ENCODE assay signal across 12 cellular contexts in genomic region chr6:30813623-30814136, GRCh38.
DNase-seq lines count a peak whose midpoint lies in the region; ATAC-seq and TF ChIP-seq lines count a peak whose summit lies in the region.
"Had no signal": no experiment of that assay in that cellular context is flagged by ENCODE, and none has a peak within 500 bp of the region (broad histone marks: within the 10 kb centered on the region; RNA-seq: fewer than 3 reads in every experiment).

No MANE protein-coding gene starts in this region.

- DNase-seq in Daoy (ENCODE audit: low read depth), result peak; percentile 24
- no peak for DNase-seq in lung (ENCODE audit: low spot score)
- DNase-seq in NCI-H748 treated with DMSO at 0.1 percent for 48 hours (lab: John Stamatoyannopoulos, UW), result no peak
- DNase-seq: naive B cell, NCI-H2227 treated with DMSO at 0.1 percent for 48 hours had no signal

- peaks cover 13% of the 10 kb centered on the region for H3K36me3 Mint-ChIP-seq in activated naive CD8-positive, alpha-beta T cell
- H3K36me3 Mint-ChIP-seq: naive B cell had no signal

- TF ChIP-seq CTCF in 22Rv1 (IDR thresholded peaks at IDR 0.05) (no peak), lung (IDR thresholded peaks at IDR 0.05; ENCODE audit: control extremely low read depth, extremely low read depth) (no peak)

- peaks cover 9 to 13% of the 10 kb centered on the region in 2 donors for H3K4me1 ChIP-seq in lung (ENCODE audit: control insufficient read depth in 2 of 2, insufficient read depth in 2 of 2, low read length in 2 of 2)
- H3K4me1 ChIP-seq: tibial nerve had no signal

- H3K9me3 ChIP-seq in lung (ENCODE audit: control insufficient read depth in 2 of 2, insufficient read depth in 1 of 2, low read length in 1 of 2), result no peaks in the 10 kb centered on the region
- H3K9me3 ChIP-seq: SJCRH30, tibial nerve had no signal

- H3K27ac ChIP-seq in 22Rv1, result peak overlapping the region; percentile 44; the same call in 1 of the 2 replicates
- H3K27ac ChIP-seq in lung (ENCODE audit: low read depth in 1 of 2, low read length in 1 of 2), result peak overlapping the region; percentile 9 to 62

- 83 to 88% methylated on average over 9 of the region's 9 CpGs for WGBS in lung, 2 donors

- no peaks in the 10 kb centered on the region for H3K27me3 ChIP-seq in lung (ENCODE audit: control insufficient read depth, insufficient read depth)
- H3K27me3 ChIP-seq: SJCRH30, tibial nerve had no signal

- H3K4me1 Mint-ChIP-seq in activated naive CD8-positive, alpha-beta T cell (ENCODE audit: low read depth), result peaks cover 90% of the 10 kb centered on the region

- no peaks in the 10 kb centered on the region for H3K9me3 Mint-ChIP-seq in activated naive CD8-positive, alpha-beta T cell (ENCODE audit: low read depth)
- H3K9me3 Mint-ChIP-seq: naive B cell had no signal

- peak overlapping the region; percentile 100 for H3K27ac Mint-ChIP-seq in activated naive CD8-positive, alpha-beta T cell

- ATAC-seq in lung (ENCODE audit: insufficient read depth, low FRiP score), result no peak
- ATAC-seq in GM21619 (IDR thresholded peaks at IDR 0.05; ENCODE audit: unreplicated experiment), result no peak
- no peak for ATAC-seq in HG03097 (IDR thresholded peaks at IDR 0.05; ENCODE audit: low FRiP score, unreplicated experiment)
- no peak for ATAC-seq in GM21526 (IDR thresholded peaks at IDR 0.05; ENCODE audit: low FRiP score, unreplicated experiment)

- H3K36me3 ChIP-seq in lung (ENCODE audit: control insufficient read depth in 2 of 2, insufficient read depth in 2 of 2, low read length in 2 of 2), result no peaks in the 10 kb centered on the region
- H3K36me3 ChIP-seq: SJCRH30, tibial nerve had no signal

- no peaks in the 10 kb centered on the region for H3K27me3 Mint-ChIP-seq in activated naive CD8-positive, alpha-beta T cell

- H3K4me3 Mint-ChIP-seq in activated naive CD8-positive, alpha-beta T cell, result peak overlapping the region; percentile 75
- H3K4me3 Mint-ChIP-seq: naive B cell had no signal

- H3K4me3 ChIP-seq in lung, result no peak overlapping the region
- H3K4me3 ChIP-seq: SJCRH30, tibial nerve had no signal
